Comparison of ENCODE assay signal across 16 cellular contexts in the genomic region with DNA sequence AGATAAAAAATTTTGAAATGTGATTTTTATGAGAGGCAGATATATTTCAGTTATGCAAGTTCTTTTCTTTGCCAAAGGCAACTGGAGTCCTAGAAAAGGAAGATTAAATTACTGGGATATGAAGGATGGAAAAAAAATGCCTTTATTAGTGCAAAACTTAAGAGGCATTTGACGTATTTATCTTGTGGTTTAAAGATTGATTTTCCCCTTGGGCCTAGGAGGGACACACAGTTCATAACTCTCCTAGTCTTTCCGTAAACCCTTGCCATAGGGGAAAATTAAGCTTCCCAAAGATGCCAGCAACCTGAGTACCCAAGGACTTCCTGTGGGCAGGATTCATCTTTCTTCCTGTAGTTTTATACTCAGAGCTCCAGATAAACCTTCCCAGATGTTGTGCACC. TPM values are rescaled to one million over a fixed set of nuclear protein-coding genes. Genes with fewer than 3 reads are reported as not detected.
"Had no signal": no experiment of that assay in that cellular context is flagged by ENCODE, and none has a peak within 500 bp of the region (broad histone marks: within the 10 kb centered on the region; RNA-seq: fewer than 3 reads in every experiment).

No MANE protein-coding gene starts in this region.

- H3K27ac ChIP-seq: hepatocyte, neural progenitor cell, pancreas, spleen, tibial artery, WERI-Rb-1 had no signal

- H3K9me3 ChIP-seq: pancreas, spleen, tibial artery, uterus had no signal

- H3K4me1 ChIP-seq: uterus had no signal

- H3K36me3 ChIP-seq: neural progenitor cell, pancreas, spleen, tibial artery, uterus, WERI-Rb-1 had no signal

- DNase-seq: activated CD4-positive, alpha-beta T cell treated with anti-CD3 and anti-CD28 coated beads, Interleukin-2, amount 50 U/mL, for 48 hours; activated naive CD4-positive, alpha-beta T cell treated with anti-CD3 and anti-CD28 coated beads for 36 hours; activated naive CD8-positive, alpha-beta T cell treated with anti-CD3 and anti-CD28 coated beads, Interleukin-2, amount 50 U/mL, for 24 hours; activated T-cell treated with anti-CD3 and anti-CD28 coated beads, Interleukin-2, amount 50 U/mL, for 1 hour; islet precursor cell; mammary epithelial cell; naive B cell; pancreas; retina; spleen; tibial artery; uterus; WERI-Rb-1 had no signal

- H3K9ac ChIP-seq: neural progenitor cell had no signal

- H3K27me3 ChIP-seq: pancreas, tibial artery, uterus had no signal

- H3K4me3 ChIP-seq: hepatocyte, neural progenitor cell, pancreas, spleen, tibial artery, uterus had no signal

RNA-seq across cellular contexts. Expression of gene STEAP4, which starts 3.2 kb away (rescaled TPM):
- total RNA-seq: activated naive CD4-positive, alpha-beta T cell treated with anti-CD3 and anti-CD28 coated beads for 36 hours; astrocyte had no signal
